Comparison of ENCODE assay signal across 8 cellular contexts in genomic region chr10:99429521-99430095, GRCh38. TPM values are rescaled to one million over a fixed set of nuclear protein-coding genes. Genes with fewer than 3 reads are reported as not detected.
DNase-seq lines count a peak whose midpoint lies in the region; ATAC-seq, FAIRE-seq and TF ChIP-seq lines count a peak whose summit lies in the region.

No MANE protein-coding gene starts in this region.

- H3K27ac ChIP-seq in HEK293 (ENCODE audit: extremely low read depth, low read depth, low read length) (no peak overlapping the region), WERI-Rb-1 (peak overlapping the region; percentile 81; the same call in 1 of the 2 replicates), right cardiac atrium (ENCODE audit: low read length) (peak overlapping the region; percentile 65), small intestine (ENCODE audit: low read depth in 1 of 2, low read length in 1 of 2) (peak overlapping the region; percentile 97 to 98)

- DNase-seq in WERI-Rb-1 (no peak), right cardiac atrium (no peak), small intestine (no peak), urothelium cell line (ENCODE audit: low spot score) (no peak), globus pallidus (ENCODE audit: low spot score) (no peak)
- DNase-seq in stimulated activated CD4-positive, alpha-beta T cell treated with anti-CD3 and anti-CD28 coated beads, Interleukin-4, amount 100 ng/mL, for 24 hours = no peak

- WGBS in right cardiac atrium = 23% methylated on average over 6 of the region's 6 CpGs
- WGBS in small intestine, 3 donors = 4 to 18% (median 13%) methylated on average over 6 of the region's 6 CpGs

- peaks cover 5 to 28% of the 10 kb centered on the region in 2 experiments; a peak in 2 of 3 replicates for H3K36me3 ChIP-seq in HEK293 (ENCODE audit: control insufficient read depth in 2 of 2, insufficient read depth in 1 of 2, low read length in 2 of 2)
- H3K36me3 ChIP-seq in WERI-Rb-1 = peaks cover 7% of the 10 kb centered on the region; the same call in 1 of the 2 replicates
- peaks cover 0 to 11% of the 10 kb centered on the region in 2 donors for H3K36me3 ChIP-seq in small intestine (ENCODE audit: control insufficient read depth in 2 of 2, insufficient read depth in 2 of 2, low read length in 2 of 2)

- FAIRE-seq in small intestine (lab: Jason Lieb, UNC) = no peak
- FAIRE-seq in urothelium cell line (lab: Jason Lieb, UNC) = no peak

- H3K4me3 ChIP-seq in HEK293 (ENCODE audit: low read depth, low read length) (peak overlapping the region; percentile 87), WERI-Rb-1 (ENCODE audit: low read depth, low read length) (peak overlapping the region; percentile 89), right cardiac atrium (ENCODE audit: low read length) (peak overlapping the region; percentile 64), small intestine (ENCODE audit: low read depth in 1 of 2, low read length in 2 of 2) (peak overlapping the region; percentile 70 to 82)

- ATAC-seq in right cardiac atrium (no peak), GM21529 (IDR thresholded peaks at IDR 0.05; ENCODE audit: unreplicated experiment) (no peak)

- CTCF ChIA-PET in HEK293 (lab: Yijun Ruan, JAX) = interaction anchor here (0.9 to 2.2 kb wide), 4 partner anchors 18 to 183 kb away, joined by 3 to 7 read pairs (median 4); no protein-coding TSS in a partner anchor

- peaks cover 9% of the 10 kb centered on the region; the same call in 1 of the 2 replicates for H3K4me1 ChIP-seq in HEK293 (ENCODE audit: control insufficient read depth, insufficient read depth, low read length)
- H3K4me1 ChIP-seq in right cardiac atrium (ENCODE audit: control insufficient read depth, insufficient read depth, low read length) = peaks cover 3% of the 10 kb centered on the region
- peaks cover 0 to 2% of the 10 kb centered on the region in 2 donors for H3K4me1 ChIP-seq in small intestine (ENCODE audit: control insufficient read depth in 2 of 2, insufficient read depth in 1 of 2, low read depth in 1 of 2, low read length in 1 of 2)

- intact Hi-C loops in right cardiac atrium (cut with DNase I) = loop anchor here in 1 of 4 donors (5.0 kb wide), 1 partner anchor 188 kb away; no protein-coding TSS in a partner anchor

- H3K27me3 ChIP-seq in WERI-Rb-1 (ENCODE audit: insufficient read depth, low read depth, severe bottlenecking) = no peaks in the 10 kb centered on the region
- H3K27me3 ChIP-seq in right cardiac atrium (ENCODE audit: control insufficient read depth, insufficient read depth) = no peaks in the 10 kb centered on the region
- no peaks in the 10 kb centered on the region for H3K27me3 ChIP-seq in small intestine (ENCODE audit: control insufficient read depth in 2 of 2, insufficient read depth in 2 of 2, low read length in 2 of 2)

- TF ChIP-seq CTCF in HEK293 (tag by site-specific recombination; IDR thresholded peaks at IDR 0.05) (no peak), WERI-Rb-1 (IDR thresholded peaks at IDR 0.05; ENCODE audit: low read depth, low read length) (no peak)

- H3K9me3 ChIP-seq in HEK293 (ENCODE audit: control insufficient read depth, insufficient read depth, low read depth, low read length) (no peaks in the 10 kb centered on the region), WERI-Rb-1 (ENCODE audit: severe bottlenecking) (no peaks in the 10 kb centered on the region), right cardiac atrium (ENCODE audit: control insufficient read depth, low read length) (no peaks in the 10 kb centered on the region), small intestine (ENCODE audit: control insufficient read depth, low read depth) (no peaks in the 10 kb centered on the region)

- POLR2A ChIA-PET in HEK293 (lab: Yijun Ruan, JAX) = interaction anchor here (1.1 to 2.1 kb wide), 9 partner anchors 9 to 229 kb away, joined by 3 to 20 read pairs (median 5); partner anchors contain the start of genes CNNM1, ENTPD7 and SLC25A28

TF ChIP-seq in HEK293, 187 proteins besides CTCF, POLR2A, EP300 and RAD21 (continues in another document):
- TF ChIP-seq ZBTB49 (tag by site-specific recombination; IDR thresholded peaks at IDR 0.05; ENCODE audit: low read depth) = no peak
- TF ChIP-seq ZXDB (tag by site-specific recombination; IDR thresholded peaks at IDR 0.05) = no peak
- TF ChIP-seq KLF17 (tag by site-specific recombination; IDR thresholded peaks at IDR 0.05) = no peak
- peak; percentile 72 for TF ChIP-seq PRDM10 (tag by site-specific recombination; IDR thresholded peaks at IDR 0.05)
- no peak for TF ChIP-seq SP3 (tag by site-specific recombination; IDR thresholded peaks at IDR 0.05)
- TF ChIP-seq ZNF660 (tag by site-specific recombination; IDR thresholded peaks at IDR 0.05) = no peak
- no peak for TF ChIP-seq ZNF48 (tag by site-specific recombination; IDR thresholded peaks at IDR 0.05)
- TF ChIP-seq REST (tag by site-specific recombination; IDR thresholded peaks at IDR 0.05) = peak; percentile 37; the same call in 1 of the 2 replicates

RNA-seq across cellular contexts. Expression of gene GOT1, which starts 0.8 kb away (rescaled TPM):
- 100 to 1,000 TPM; 344 to 515 (median 449) TPM for total RNA-seq in right cardiac atrium
- polyA plus RNA-seq in right cardiac atrium (413 TPM), small intestine (100 to 1,000 TPM in 1 of 3 donors, 10 to 100 TPM in 2; 65.9 to 105 (median 78.0) TPM)
